ENCODE assay signal across 23 cellular contexts in the genomic region with DNA sequence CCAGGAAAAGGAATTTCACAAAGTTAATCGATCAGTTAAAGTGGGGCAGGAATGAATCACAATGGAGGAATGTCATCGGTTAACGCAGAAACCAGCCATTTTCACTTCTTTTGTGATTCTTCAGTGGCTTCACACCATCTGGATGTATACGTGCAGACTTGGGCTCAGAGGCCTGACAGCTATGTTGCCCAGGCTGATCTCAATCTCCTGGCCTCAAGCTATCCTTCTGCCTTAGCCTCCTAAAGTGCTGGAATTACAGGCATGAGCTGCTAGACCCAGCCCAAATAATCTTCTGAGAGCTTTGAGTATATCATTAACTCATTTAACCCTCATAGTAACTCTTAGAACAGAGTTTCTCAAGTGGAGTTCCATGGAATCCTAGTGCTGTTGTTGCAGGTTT.
"Had no signal": no experiment of that assay in that cellular context is flagged by ENCODE, and none has a peak within 500 bp of the region (broad histone marks: within the 10 kb centered on the region; RNA-seq: fewer than 3 reads in every experiment).

No MANE protein-coding gene starts in this region.

- DNase-seq: colonic mucosa; cortex of kidney; effector CD8-positive, alpha-beta T cell; effector memory CD8-positive, alpha-beta T cell; endodermal cell; erythroblast; esophagus squamous epithelium; foreskin fibroblast; foreskin melanocyte; gastrocnemius medialis; glutamatergic neuron; head of caudate nucleus; heart right ventricle; hippocampal formation; kidney; left cardiac atrium; left lung; left ventricle myocardium superior; lower lobe of right lung; mesenchymal stem cell; midbrain; naive thymus-derived CD4-positive, alpha-beta T cell had no signal

- H3K4me1 ChIP-seq: colonic mucosa, esophagus squamous epithelium, gastrocnemius medialis, heart right ventricle, left lung, lower lobe of right lung had no signal

- H3K4me3 ChIP-seq: colonic mucosa, esophagus squamous epithelium, gastrocnemius medialis, heart right ventricle, left lung, lower lobe of right lung had no signal

- H3K27ac ChIP-seq: colonic mucosa, epithelial cell of prostate, esophagus squamous epithelium, gastrocnemius medialis, heart right ventricle, left lung, lower lobe of right lung had no signal

- H3K27me3 ChIP-seq: colonic mucosa, esophagus squamous epithelium, gastrocnemius medialis, heart right ventricle, left lung had no signal

- H3K9me3 ChIP-seq: colonic mucosa, gastrocnemius medialis, lower lobe of right lung had no signal

- H3K36me3 ChIP-seq: colonic mucosa, esophagus squamous epithelium, gastrocnemius medialis, heart right ventricle, left lung, lower lobe of right lung had no signal
